In the genomic region with DNA sequence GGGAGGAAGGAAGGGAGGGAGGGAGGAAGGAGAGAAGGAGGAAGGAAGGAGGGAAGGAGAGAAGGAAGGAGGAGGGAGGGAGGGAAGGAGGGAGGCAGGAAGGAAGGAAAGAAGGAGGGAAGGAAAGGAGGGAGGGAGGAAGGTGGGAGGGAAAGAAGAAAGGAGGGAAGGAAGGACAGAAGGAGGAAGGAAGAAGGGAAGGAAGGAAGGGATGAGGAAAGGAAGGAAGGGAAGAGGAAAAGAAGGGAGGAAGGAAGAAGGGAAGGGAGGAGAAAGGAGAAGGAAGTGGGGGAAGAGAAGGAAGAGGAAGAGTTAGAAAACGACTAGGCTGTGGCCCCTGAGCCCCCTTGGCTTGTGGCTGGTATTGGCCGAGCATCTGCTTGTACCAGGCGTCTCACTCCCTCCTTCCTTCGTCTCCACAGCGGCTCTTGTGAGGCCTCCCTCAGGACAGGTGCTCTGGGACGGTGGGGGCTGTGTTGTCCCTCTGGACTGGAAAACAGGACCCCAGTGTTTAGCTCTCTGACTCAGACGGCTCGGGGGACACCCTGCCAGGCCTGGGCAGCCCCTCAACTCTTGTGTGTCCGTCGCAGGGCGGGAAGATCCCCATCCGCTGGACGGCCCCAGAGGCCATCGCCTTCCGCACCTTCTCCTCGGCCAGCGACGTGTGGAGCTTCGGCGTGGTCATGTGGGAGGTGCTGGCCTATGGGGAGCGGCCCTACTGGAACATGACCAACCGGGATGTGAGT, we compare ENCODE assay signal across 21 cellular contexts. TPM values are rescaled to one million over a fixed set of nuclear protein-coding genes. Genes with fewer than 3 reads are reported as not detected.
A peak's percentile ranks its signal among the peaks of the same experiment; 100 is the strongest.
DNase-seq lines count a peak whose midpoint lies in the region; ATAC-seq and TF ChIP-seq lines count a peak whose summit lies in the region.
"Had no signal": no experiment of that assay in that cellular context is flagged by ENCODE, and none has a peak within 500 bp of the region (broad histone marks: within the 10 kb centered on the region; RNA-seq: fewer than 3 reads in every experiment).

No MANE protein-coding gene starts in this region.

- DNase-seq in COLO668 (lab: John Stamatoyannopoulos, UW; ENCODE audit: unreplicated experiment) (peak; percentile 78), H9 (peak; percentile 68), RPMI7951 (ENCODE audit: low read depth) (peak; percentile 4), iPS-NIHi7 (ENCODE audit: extremely low spot score) (peak; percentile 54), A673 (ENCODE audit: low spot score) (no peak), glomerular visceral epithelial cell (ENCODE audit: extremely low spot score) (no peak)
- DNase-seq in effector CD8-positive, alpha-beta T cell (lab: John Stamatoyannopoulos, UW) = no peak
- DNase-seq: activated naive CD4-positive, alpha-beta T cell treated with anti-CD3 and anti-CD28 coated beads for 36 hours; aorta; CD4-positive, alpha-beta T cell; central memory CD4-positive, alpha-beta T cell; EL; left ventricle myocardium inferior; midbrain; NCI-H1436 treated with DMSO at 0.1 percent for 48 hours; NK-92 treated with Interleukin-12 subunit alpha and Interleukin-12 subunit beta, amount 100 ng/mL, for 24 hours had no signal

- no peaks in the 10 kb centered on the region; a peak in 1 of 5 replicates for H3K9me3 Mint-ChIP-seq in H9
- H3K9me3 Mint-ChIP-seq: activated naive CD4-positive, alpha-beta T cell treated with anti-CD3 and anti-CD28 coated beads for 36 hours; CD4-positive, alpha-beta T cell; neural progenitor cell had no signal

- H3K18ac ChIP-seq in H9 (ENCODE audit: insufficient read length, low read depth, low read length) = no peak overlapping the region

- H4K8ac ChIP-seq in H9 (replicated peaks; ENCODE audit: insufficient read length, low read depth, low read length) = no peak overlapping the region

- TF ChIP-seq CTCF in H9 (conservative IDR thresholded peaks at IDR 0.05) = no peak
- TF ChIP-seq CTCF in A673 (conservative IDR thresholded peaks at IDR 0.05; ENCODE audit: low read depth, low read length) = no peak

- H3K9me3 ChIP-seq in H9 (ENCODE audit: control insufficient read depth, low read depth, low read length) (no peaks in the 10 kb centered on the region), A673 (ENCODE audit: low read depth, low read length, poor library complexity, severe bottlenecking) (no peaks in the 10 kb centered on the region)
- H3K9me3 ChIP-seq: left ventricle myocardium inferior had no signal

- H2BK20ac ChIP-seq in H9 (ENCODE audit: low read depth, low read length, poor library complexity, severe bottlenecking) = no peak overlapping the region

- H4K5ac ChIP-seq in H9 (ENCODE audit: insufficient read length, low read depth, low read length) = no peak overlapping the region

- peak overlapping the region in 1 of 3 experiments; percentile 83; a peak in 2 of 7 replicates for H3K27ac Mint-ChIP-seq in H9
- H3K27ac Mint-ChIP-seq: activated naive CD4-positive, alpha-beta T cell treated with anti-CD3 and anti-CD28 coated beads for 36 hours; CD4-positive, alpha-beta T cell; neural progenitor cell had no signal

- BruUV-seq in A673 (replicated peaks; lab: Mats Ljungman, UMichigan) = no TSS peak

- H3K4ac ChIP-seq in H9 (ENCODE audit: low read depth, low read length) = no peak overlapping the region

- H3K79me2 ChIP-seq in H9 (ENCODE audit: insufficient read depth, low read length) = no peaks in the 10 kb centered on the region

- no peaks in the 10 kb centered on the region for H4K20me1 ChIP-seq in H9 (ENCODE audit: control insufficient read depth, insufficient read depth, insufficient read length)

- no peak overlapping the region for H3K4me2 ChIP-seq in H9 (ENCODE audit: insufficient read depth, insufficient read length, low read length)
- H3K4me2 ChIP-seq: neural progenitor cell had no signal

- H2AFZ ChIP-seq in H9 (ENCODE audit: low read length) = no peak overlapping the region
- H2AFZ ChIP-seq: neural progenitor cell had no signal

- no peak overlapping the region for H3K27ac ChIP-seq in H9 (ENCODE audit: insufficient read length, low read depth, low read length)
- no peak overlapping the region for H3K27ac ChIP-seq in A673 (ENCODE audit: low read depth, low read length, poor library complexity, severe bottlenecking)
- H3K27ac ChIP-seq: left ventricle myocardium inferior, neural progenitor cell had no signal

- H3K23me2 ChIP-seq in H9 (ENCODE audit: insufficient read length, low read depth, low read length, poor library complexity, severe bottlenecking) = no peaks in the 10 kb centered on the region

- peaks cover 13% of the 10 kb centered on the region for H3K27me3 Mint-ChIP-seq in H9 (ENCODE audit: low read depth)

- H3K27me3 ChIP-seq in H9 (ENCODE audit: insufficient read depth, low read length) = no peaks in the 10 kb centered on the region
- H3K27me3 ChIP-seq in A673 (replicated peaks; ENCODE audit: insufficient read depth, low read depth, low read length, poor library complexity) = peaks cover 67% of the 10 kb centered on the region

- H3K9ac ChIP-seq in H9 (ENCODE audit: extremely low read depth, insufficient read length, low read length) = no peak overlapping the region
- H3K9ac ChIP-seq: neural progenitor cell had no signal

- H2BK120ac ChIP-seq in H9 (ENCODE audit: low read depth, low read length, poor library complexity, severe bottlenecking) = no peak overlapping the region

- intact Hi-C loops in A673 (cut with micrococcal nuclease; ENCODE audit: unreplicated experiment) = no loop called here

- WGBS in H9 (ENCODE audit: extremely low coverage, insufficient read length, low lambda C conversion rate) = no CpG with 5 or more reads among the region's 22 CpGs

- no peak overlapping the region for H2BK12ac ChIP-seq in H9 (ENCODE audit: insufficient read length, low read depth, low read length)

- H3T11ph ChIP-seq in H9 (ENCODE audit: low read length) = no peak overlapping the region

- POLR2A ChIA-PET in A673 (lab: Charles Lee; ENCODE audit: low non-redundant PET) = no interaction called here

- H3K4me1 ChIP-seq in H9 (ENCODE audit: insufficient read depth, low read length) = no peaks in the 10 kb centered on the region
- H3K4me1 ChIP-seq in A673 (ENCODE audit: insufficient read depth, low read length, poor library complexity, severe bottlenecking) = no peaks in the 10 kb centered on the region
- H3K4me1 ChIP-seq: left ventricle myocardium inferior, neural progenitor cell had no signal

- no peak overlapping the region for H4K91ac ChIP-seq in H9 (ENCODE audit: insufficient read length, low read depth, low read length)

- H2BK5ac ChIP-seq in H9 (ENCODE audit: insufficient read length, low read length) = no peak overlapping the region

- CTCF ChIA-PET in A673 (lab: Charles Lee) = no interaction called here

- H3K14ac ChIP-seq in H9 (ENCODE audit: insufficient read depth, low read length) = no peak overlapping the region; the same call in 1 of the 2 replicates

- H3K4me3 Mint-ChIP-seq in H9 = no peak overlapping the region
- H3K4me3 Mint-ChIP-seq: activated naive CD4-positive, alpha-beta T cell treated with anti-CD3 and anti-CD28 coated beads for 36 hours; CD4-positive, alpha-beta T cell; neural progenitor cell had no signal

- H3K4me1 Mint-ChIP-seq in H9 = peaks cover 8 to 25% of the 10 kb centered on the region in 2 experiments
- H3K4me1 Mint-ChIP-seq: neural progenitor cell had no signal

- H3K36me3 Mint-ChIP-seq in H9 (ENCODE audit: insufficient read depth in 1 of 3, low read depth in 3 of 3) = no peaks in the 10 kb centered on the region
- H3K36me3 Mint-ChIP-seq: neural progenitor cell had no signal

- no peak overlapping the region for H3K4me3 ChIP-seq in A673 (ENCODE audit: low read depth, low read length, poor library complexity, severe bottlenecking)
- H3K4me3 ChIP-seq: left ventricle myocardium inferior, neural progenitor cell had no signal

- H2BK15ac ChIP-seq in H9 (ENCODE audit: low read depth, low read length) = no peak overlapping the region

- no peak overlapping the region for H3K56ac ChIP-seq in H9 (ENCODE audit: insufficient read length, low read depth, low read length)

- no peaks in the 10 kb centered on the region for H3K79me1 ChIP-seq in H9 (ENCODE audit: insufficient read depth, low read depth, low read length, poor library complexity, severe bottlenecking)

- H3K23ac ChIP-seq in H9 (ENCODE audit: insufficient read length, low read depth, low read length) = no peak overlapping the region

- no peak for ATAC-seq in HG03439 (IDR thresholded peaks at IDR 0.05; ENCODE audit: unreplicated experiment)

- H2AK5ac ChIP-seq in H9 (ENCODE audit: insufficient read length, low read length) = no peak overlapping the region

- H3K36me3 ChIP-seq in A673 (ENCODE audit: insufficient read depth, low read length, poor library complexity, severe bottlenecking) = no peaks in the 10 kb centered on the region
- H3K36me3 ChIP-seq: left ventricle myocardium inferior, neural progenitor cell had no signal

RNA-seq across cellular contexts. Expression of a gene that starts 36.2 kb away (rescaled TPM):
- total RNA-seq in H9 (2021) (not detected in 2 replicates), A673 (2021) (not detected in 2 replicates)
- not detected in 2 replicates for total RNA-seq in RPMI7951 (2014; rRNA removed; shearing (Covaris generic))
- total RNA-seq: activated naive CD4-positive, alpha-beta T cell treated with anti-CD3 and anti-CD28 coated beads for 36 hours; CD4-positive, alpha-beta T cell; glomerular endothelial cell; NCI-H460 had no signal

RNA-seq across cellular contexts. Expression of a gene that starts 37.0 kb away (rescaled TPM):
- 3.4 and 3.6 TPM in 2 replicates for total RNA-seq in H9 (2021)
- total RNA-seq in RPMI7951 (2014; rRNA removed; shearing (Covaris generic)) = not detected in 2 replicates
- total RNA-seq in A673 (2021) = not detected in 2 replicates
- total RNA-seq: activated naive CD4-positive, alpha-beta T cell treated with anti-CD3 and anti-CD28 coated beads for 36 hours; aorta; CD4-positive, alpha-beta T cell; glomerular endothelial cell; left ventricle myocardium inferior; urinary bladder had no signal

RNA-seq across cellular contexts. Expression of a gene that starts 43.2 kb away (rescaled TPM):
- total RNA-seq in H9 (2021) (not detected in 2 replicates), A673 (2021) (not detected in 2 replicates)
- not detected in 2 replicates for total RNA-seq in RPMI7951 (2014; rRNA removed; shearing (Covaris generic))
- total RNA-seq: activated naive CD4-positive, alpha-beta T cell treated with anti-CD3 and anti-CD28 coated beads for 36 hours; CD4-positive, alpha-beta T cell; glomerular endothelial cell; NCI-H460 had no signal

RNA-seq across cellular contexts. Expression of a gene that starts 52.8 kb away (rescaled TPM):
- not detected in 2 replicates for total RNA-seq in H9 (2021)
- total RNA-seq in RPMI7951 (2014; rRNA removed; shearing (Covaris generic)) = not detected in 2 replicates
- total RNA-seq in A673 (2021) = not detected in 2 replicates
- total RNA-seq: activated naive CD4-positive, alpha-beta T cell treated with anti-CD3 and anti-CD28 coated beads for 36 hours; CD4-positive, alpha-beta T cell; glomerular endothelial cell; NCI-H460 had no signal

Comparison
In these comparisons a context has a peak if more than half of its experiments do, and no peak if none do; other contexts are left out.
1. DNase-seq: peak in COLO668 (single experiment), H9 (single experiment), RPMI7951 (single experiment) and iPS-NIHi7 (single experiment); none in effector CD8-positive, alpha-beta T cell (single experiment), A673 (single experiment) and glomerular visceral epithelial cell (single experiment).